In genomic region chr3:188037965-188038581, GRCh38 we compare ENCODE assay signal across 20 cellular contexts.
DNase-seq lines count a peak whose midpoint lies in the region; ATAC-seq, FAIRE-seq and TF ChIP-seq lines count a peak whose summit lies in the region.
"Had no signal": no experiment of that assay in that cellular context is flagged by ENCODE, and none has a peak within 500 bp of the region (broad histone marks: within the 10 kb centered on the region; RNA-seq: fewer than 3 reads in every experiment).

No MANE protein-coding gene starts in this region.

- no peaks in the 10 kb centered on the region for H3K36me3 Mint-ChIP-seq in activated CD4-positive, alpha-beta T cell treated with anti-CD3 and anti-CD28 coated beads, Interleukin-2, amount 10 ng/mL, durations not matched to agents 24 days and 14 days (ENCODE audit: low read depth)

- peak; percentile 47 for ATAC-seq in SK-N-SH treated with all-trans-retinoic acid at 6 μM for 48 hours
- ATAC-seq: activated T-cell treated with anti-CD3 and anti-CD28 coated beads, Interleukin-2, amount 50 U/mL, for 72 hours had no signal

- FAIRE-seq in urothelium cell line (lab: Jason Lieb, UNC): no peak
- FAIRE-seq: A204.1, colon, pancreas had no signal

- DNase-seq in activated CD4-positive, alpha-beta T cell treated with anti-CD3 and anti-CD28 coated beads, Interleukin-2, amount 10 ng/mL, durations not matched to agents 24 days and 14 days: peak; percentile 43
- no peak for DNase-seq in activated CD4-positive, alpha-beta T cell treated with anti-CD3 and anti-CD28 coated beads, Interleukin-2, amount 50 U/mL, for 4 hours
- DNase-seq in glomerular visceral epithelial cell (ENCODE audit: extremely low spot score) (peak; percentile 53), urothelium cell line (ENCODE audit: low spot score) (peak; percentile 19), NCI-H510A treated with DMSO at 0.1 percent for 48 hours (lab: John Stamatoyannopoulos, UW) (no peak), NCI-H524 (lab: John Stamatoyannopoulos, UW) (no peak)
- no peak for DNase-seq in activated naive CD4-positive, alpha-beta T cell (lab: John Stamatoyannopoulos, UW)
- DNase-seq: activated CD4-positive, alpha-beta T cell treated with anti-CD3 and anti-CD28 coated beads, Interleukin-2, amount 10 ng/mL, durations not matched to agents 7 days and 5 days; activated T-cell treated with anti-CD3 and anti-CD28 coated beads, Interleukin-2, amount 50 U/mL, for 72 hours; head of caudate nucleus; islet precursor cell; MM.1S; NCI-H2029; NCI-H748 treated with DMSO at 0.1 percent for 48 hours; spleen; stimulated activated naive CD4-positive, alpha-beta T cell treated with Interleukin-2 at 50 U/mL for 16 hours had no signal

- H3K27ac Mint-ChIP-seq in activated CD4-positive, alpha-beta T cell treated with anti-CD3 and anti-CD28 coated beads, Interleukin-2, amount 10 ng/mL, durations not matched to agents 24 days and 14 days: no peak overlapping the region
- H3K27ac Mint-ChIP-seq: activated CD4-positive, alpha-beta T cell treated with anti-CD3 and anti-CD28 coated beads, Interleukin-2, amount 10 ng/mL, durations not matched to agents 7 days and 5 days; activated T-cell treated with anti-CD3 and anti-CD28 coated beads, Interleukin-2, amount 50 U/mL, for 72 hours had no signal

- H3K4me3 Mint-ChIP-seq in activated CD4-positive, alpha-beta T cell treated with anti-CD3 and anti-CD28 coated beads, Interleukin-2, amount 10 ng/mL, durations not matched to agents 24 days and 14 days: no peak overlapping the region
- H3K4me3 Mint-ChIP-seq: activated CD4-positive, alpha-beta T cell treated with anti-CD3 and anti-CD28 coated beads, Interleukin-2, amount 10 ng/mL, durations not matched to agents 7 days and 5 days; activated T-cell treated with anti-CD3 and anti-CD28 coated beads, Interleukin-2, amount 50 U/mL, for 72 hours had no signal

- peaks cover 15% of the 10 kb centered on the region for H3K9me3 Mint-ChIP-seq in activated CD4-positive, alpha-beta T cell treated with anti-CD3 and anti-CD28 coated beads, Interleukin-2, amount 10 ng/mL, durations not matched to agents 24 days and 14 days
- H3K9me3 Mint-ChIP-seq: activated T-cell treated with anti-CD3 and anti-CD28 coated beads, Interleukin-2, amount 50 U/mL, for 72 hours had no signal

- peaks cover 2% of the 10 kb centered on the region for H3K27me3 Mint-ChIP-seq in activated CD4-positive, alpha-beta T cell treated with anti-CD3 and anti-CD28 coated beads, Interleukin-2, amount 10 ng/mL, durations not matched to agents 24 days and 14 days

- intact Hi-C loops in activated CD4-positive, alpha-beta T cell treated with anti-CD3 and anti-CD28 coated beads, Interleukin-2, amount 10 ng/mL, durations not matched to agents 24 days and 14 days (cut with micrococcal nuclease): no loop called here

- H3K4me1 Mint-ChIP-seq in activated CD4-positive, alpha-beta T cell treated with anti-CD3 and anti-CD28 coated beads, Interleukin-2, amount 10 ng/mL, durations not matched to agents 24 days and 14 days: peaks cover 10% of the 10 kb centered on the region

TF ChIP-seq in SK-N-SH treated with all-trans-retinoic acid at 6 μM for 48 hours, 23 proteins besides CTCF, POLR2A, EP300 and RAD21:
- TF ChIP-seq TSHZ2 (CRISPR knock-in tag; IDR thresholded peaks at IDR 0.05): no peak
- no peak for TF ChIP-seq CREB5 (CRISPR knock-in tag; IDR thresholded peaks at IDR 0.05; ENCODE audit: low read depth)
- no peak for TF ChIP-seq ARNTL (CRISPR knock-in tag; IDR thresholded peaks at IDR 0.05; ENCODE audit: borderline replicate concordance, low read depth)
- no peak for TF ChIP-seq SNAI2 (CRISPR knock-in tag; IDR thresholded peaks at IDR 0.05)
- TF ChIP-seq OSR1 (CRISPR knock-in tag; IDR thresholded peaks at IDR 0.05): no peak
- TF ChIP-seq ZFP30 (CRISPR knock-in tag; IDR thresholded peaks at IDR 0.05): no peak
- TF ChIP-seq CSDC2 (CRISPR knock-in tag; IDR thresholded peaks at IDR 0.05): no peak
- no peak for TF ChIP-seq RARB (CRISPR knock-in tag; IDR thresholded peaks at IDR 0.05)
- no peak for TF ChIP-seq ZNF565 (CRISPR knock-in tag; conservative IDR thresholded peaks at IDR 0.05; ENCODE audit: low read depth)
- no peak for TF ChIP-seq PATZ1 (CRISPR knock-in tag; IDR thresholded peaks at IDR 0.05; ENCODE audit: borderline replicate concordance)
- TF ChIP-seq POU6F1 (CRISPR knock-in tag; IDR thresholded peaks at IDR 0.05; ENCODE audit: borderline replicate concordance, low read depth): no peak
- no peak for TF ChIP-seq TCF4 (CRISPR knock-in tag; IDR thresholded peaks at IDR 0.05; ENCODE audit: borderline replicate concordance)
- no peak for TF ChIP-seq TOX (CRISPR knock-in tag; IDR thresholded peaks at IDR 0.05; ENCODE audit: borderline replicate concordance)
- no peak for TF ChIP-seq PPARA (CRISPR knock-in tag; IDR thresholded peaks at IDR 0.05; ENCODE audit: borderline replicate concordance)
- no peak for TF ChIP-seq ZNF70 (CRISPR knock-in tag; IDR thresholded peaks at IDR 0.05)
- no peak for TF ChIP-seq ZC3H10 (CRISPR knock-in tag; IDR thresholded peaks at IDR 0.05)
- no peak for TF ChIP-seq ISL1 (CRISPR knock-in tag; IDR thresholded peaks at IDR 0.05)
- TF ChIP-seq GLIS3 (CRISPR knock-in tag; IDR thresholded peaks at IDR 0.05): no peak
- no peak for TF ChIP-seq BACH2 (CRISPR knock-in tag; IDR thresholded peaks at IDR 0.05; ENCODE audit: borderline replicate concordance)
TF ChIP-seq in SK-N-SH treated with all-trans-retinoic acid at 6 μM for 48 hours: peak in this region for 0.

Comparison
In these comparisons a context has a peak if more than half of its experiments do, and no peak if none do; other contexts are left out.
1. DNase-seq: peak in activated CD4-positive, alpha-beta T cell treated with anti-CD3 and anti-CD28 coated beads, Interleukin-2, amount 10 ng/mL, durations not matched to agents 24 days and 14 days (single experiment), glomerular visceral epithelial cell (single experiment) and urothelium cell line (single experiment); none in activated CD4-positive, alpha-beta T cell treated with anti-CD3 and anti-CD28 coated beads, Interleukin-2, amount 50 U/mL, for 4 hours (0 of 2), NCI-H510A treated with DMSO at 0.1 percent for 48 hours (single experiment), activated naive CD4-positive, alpha-beta T cell (0 of 4) and NCI-H524 (0 of 2).